In genomic region chr4:130053723-130054122, GRCh38 we compare ENCODE assay signal across 2 cellular contexts.
A peak's percentile ranks its signal among the peaks of the same experiment; 100 is the strongest.
TF ChIP-seq lines count a peak whose summit lies in the region.

No MANE protein-coding gene starts in this region.

TF ChIP-seq in IMR-90, 13 proteins besides CTCF, POLR2A, EP300 and RAD21:
- no peak for TF ChIP-seq ELK1 (IDR thresholded peaks at IDR 0.05; ENCODE audit: borderline replicate concordance, low read depth, low read length)
- TF ChIP-seq MAFK (IDR thresholded peaks at IDR 0.05; ENCODE audit: low read depth, low read length), result peak; percentile 99

TF ChIP-seq in K562, 482 proteins besides CTCF, POLR2A, EP300 and RAD21:
- no peak for TF ChIP-seq YBX1 (IDR thresholded peaks at IDR 0.05)
- TF ChIP-seq THAP12 (CRISPR knock-in tag; IDR thresholded peaks at IDR 0.05), result no peak
- no peak for TF ChIP-seq ZNF12 (CRISPR knock-in tag; IDR thresholded peaks at IDR 0.05)
- peak; percentile 86 for TF ChIP-seq MAFG (tag; conservative IDR thresholded peaks at IDR 0.05)
- no peak for TF ChIP-seq EHMT2 (IDR thresholded peaks at IDR 0.05)
- TF ChIP-seq ILF3 (IDR thresholded peaks at IDR 0.05; ENCODE audit: borderline replicate concordance), result no peak
- no peak for TF ChIP-seq ZBTB7A (IDR thresholded peaks at IDR 0.05; ENCODE audit: borderline replicate concordance, control insufficient read depth, low read depth, low read length)
- TF ChIP-seq, protein P1, sequence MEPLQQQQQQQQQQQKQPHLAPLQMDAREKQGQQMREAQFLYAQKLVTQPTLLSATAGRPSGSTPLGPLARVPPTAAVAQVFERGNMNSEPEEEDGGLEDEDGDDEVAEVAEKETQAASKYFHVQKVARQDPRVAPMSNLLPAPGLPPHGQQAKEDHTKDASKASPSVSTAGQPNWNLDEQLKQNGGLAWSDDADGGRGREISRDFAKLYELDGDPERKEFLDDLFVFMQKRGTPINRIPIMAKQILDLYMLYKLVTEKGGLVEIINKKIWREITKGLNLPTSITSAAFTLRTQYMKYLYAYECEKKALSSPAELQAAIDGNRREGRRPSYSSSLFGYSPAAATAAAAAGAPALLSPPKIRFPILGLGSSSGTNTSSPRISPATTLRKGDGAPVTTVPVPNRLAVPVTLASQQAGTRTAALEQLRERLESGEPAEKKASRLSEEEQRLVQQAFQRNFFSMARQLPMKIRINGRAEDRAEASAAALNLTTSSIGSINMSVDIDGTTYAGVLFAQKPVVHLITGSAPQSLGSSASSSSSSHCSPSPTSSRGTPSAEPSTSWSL (CRISPR knock-in tag; IDR thresholded peaks at IDR 0.05; ENCODE audit: borderline replicate concordance), result no peak
- TF ChIP-seq, protein P2, sequence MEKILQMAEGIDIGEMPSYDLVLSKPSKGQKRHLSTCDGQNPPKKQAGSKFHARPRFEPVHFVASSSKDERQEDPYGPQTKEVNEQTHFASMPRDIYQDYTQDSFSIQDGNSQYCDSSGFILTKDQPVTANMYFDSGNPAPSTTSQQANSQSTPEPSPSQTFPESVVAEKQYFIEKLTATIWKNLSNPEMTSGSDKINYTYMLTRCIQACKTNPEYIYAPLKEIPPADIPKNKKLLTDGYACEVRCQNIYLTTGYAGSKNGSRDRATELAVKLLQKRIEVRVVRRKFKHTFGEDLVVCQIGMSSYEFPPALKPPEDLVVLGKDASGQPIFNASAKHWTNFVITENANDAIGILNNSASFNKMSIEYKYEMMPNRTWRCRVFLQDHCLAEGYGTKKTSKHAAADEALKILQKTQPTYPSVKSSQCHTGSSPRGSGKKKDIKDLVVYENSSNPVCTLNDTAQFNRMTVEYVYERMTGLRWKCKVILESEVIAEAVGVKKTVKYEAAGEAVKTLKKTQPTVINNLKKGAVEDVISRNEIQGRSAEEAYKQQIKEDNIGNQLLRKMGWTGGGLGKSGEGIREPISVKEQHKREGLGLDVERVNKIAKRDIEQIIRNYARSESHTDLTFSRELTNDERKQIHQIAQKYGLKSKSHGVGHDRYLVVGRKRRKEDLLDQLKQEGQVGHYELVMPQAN (IDR thresholded peaks at IDR 0.05; ENCODE audit: borderline replicate concordance), result no peak
- no peak for TF ChIP-seq PURB (CRISPR knock-in tag; IDR thresholded peaks at IDR 0.05; ENCODE audit: low read depth)
- TF ChIP-seq C11orf30 (IDR thresholded peaks at IDR 0.05; ENCODE audit: low read depth), result peak; percentile 75
- TF ChIP-seq ZNF431 (CRISPR knock-in tag; IDR thresholded peaks at IDR 0.05), result no peak
- no peak for TF ChIP-seq TEAD2 (tag; IDR thresholded peaks at IDR 0.05)
- TF ChIP-seq ZNF197 (CRISPR knock-in tag; IDR thresholded peaks at IDR 0.05; ENCODE audit: low read depth), result no peak
- TF ChIP-seq, protein P3, sequence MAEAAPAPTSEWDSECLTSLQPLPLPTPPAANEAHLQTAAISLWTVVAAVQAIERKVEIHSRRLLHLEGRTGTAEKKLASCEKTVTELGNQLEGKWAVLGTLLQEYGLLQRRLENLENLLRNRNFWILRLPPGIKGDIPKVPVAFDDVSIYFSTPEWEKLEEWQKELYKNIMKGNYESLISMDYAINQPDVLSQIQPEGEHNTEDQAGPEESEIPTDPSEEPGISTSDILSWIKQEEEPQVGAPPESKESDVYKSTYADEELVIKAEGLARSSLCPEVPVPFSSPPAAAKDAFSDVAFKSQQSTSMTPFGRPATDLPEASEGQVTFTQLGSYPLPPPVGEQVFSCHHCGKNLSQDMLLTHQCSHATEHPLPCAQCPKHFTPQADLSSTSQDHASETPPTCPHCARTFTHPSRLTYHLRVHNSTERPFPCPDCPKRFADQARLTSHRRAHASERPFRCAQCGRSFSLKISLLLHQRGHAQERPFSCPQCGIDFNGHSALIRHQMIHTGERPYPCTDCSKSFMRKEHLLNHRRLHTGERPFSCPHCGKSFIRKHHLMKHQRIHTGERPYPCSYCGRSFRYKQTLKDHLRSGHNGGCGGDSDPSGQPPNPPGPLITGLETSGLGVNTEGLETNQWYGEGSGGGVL (CRISPR knock-in tag; IDR thresholded peaks at IDR 0.05), result no peak
- peak; percentile 83 for TF ChIP-seq ZNF316 (IDR thresholded peaks at IDR 0.05)
- peak; percentile 98 for TF ChIP-seq MAFK (IDR thresholded peaks at IDR 0.05; ENCODE audit: low read length)
- TF ChIP-seq GABPB2 (CRISPR knock-in tag; conservative IDR thresholded peaks at IDR 0.05), result no peak
- no peak for TF ChIP-seq ZBTB43 (CRISPR knock-in tag; IDR thresholded peaks at IDR 0.05)
- no peak for TF ChIP-seq POLR3A (IDR thresholded peaks at IDR 0.05; ENCODE audit: borderline replicate concordance, extremely low read depth, insufficient read depth, insufficient read length)
- peak; percentile 95 for TF ChIP-seq MAFF (IDR thresholded peaks at IDR 0.05; ENCODE audit: low read length)
- TF ChIP-seq ZNF444 (CRISPR knock-in tag; IDR thresholded peaks at IDR 0.05), result no peak
- TF ChIP-seq CREB3L1 (IDR thresholded peaks at IDR 0.05; ENCODE audit: borderline replicate concordance, low read depth), result no peak
- no peak for TF ChIP-seq MAZ (CRISPR knock-in tag; conservative IDR thresholded peaks at IDR 0.05 in 1 of 2, IDR thresholded peaks at IDR 0.05 in 1 of 2)
- TF ChIP-seq DNMT1 (IDR thresholded peaks at IDR 0.05), result no peak
- no peak for TF ChIP-seq IFI16 (CRISPR knock-in tag; IDR thresholded peaks at IDR 0.05)
- no peak for TF ChIP-seq ARNT (IDR thresholded peaks at IDR 0.05)
